9 cellular contexts compared by ENCODE assay signal in genomic region chr14:104604461-104605449, GRCh38. TPM values are rescaled to one million over a fixed set of nuclear protein-coding genes. Genes with fewer than 3 reads are reported as not detected.
A peak's percentile ranks its signal among the peaks of the same experiment; 100 is the strongest.
DNase-seq lines count a peak whose midpoint lies in the region; ATAC-seq, FAIRE-seq and TF ChIP-seq lines count a peak whose summit lies in the region.
"Had no signal": no experiment of that assay in that cellular context is flagged by ENCODE, and none has a peak within 500 bp of the region (broad histone marks: within the 10 kb centered on the region; RNA-seq: fewer than 3 reads in every experiment).

TMEM179 (minus strand) TSS chr14:104604772; CDS start chr14:104604741, 31 bp downstream.

- H3K9me2 ChIP-seq in PC-9 (ENCODE audit: insufficient read depth) = no peaks in the 10 kb centered on the region

- peak within 1 kb of the TSS; percentile 69 for H3K4me2 ChIP-seq in A549
- no peak within 1 kb of the TSS for H3K4me2 ChIP-seq in PC-9

- H3K36me3 ChIP-seq in HUES6 (ENCODE audit: control insufficient read depth, insufficient read depth, low read length) = no peaks in the 10 kb centered on the region
- no peaks in the 10 kb centered on the region for H3K36me3 ChIP-seq in left lung
- H3K36me3 ChIP-seq in PC-9 (ENCODE audit: low read depth) = no peaks in the 10 kb centered on the region

- TF ChIP-seq CTCF in A549 (IDR thresholded peaks at IDR 0.05) (no peak), left lung (IDR thresholded peaks at IDR 0.05) (no peak), PC-9 (conservative IDR thresholded peaks at IDR 0.05) (no peak)

- no peak within 1 kb of the TSS for H2AFZ ChIP-seq in PC-9

- no peak for TF ChIP-seq POLR2A in A549 (IDR thresholded peaks at IDR 0.05; ENCODE audit: low read length)

- H3K79me2 ChIP-seq in PC-9 (ENCODE audit: low read depth) = no peaks in the 10 kb centered on the region

- H3K4me1 ChIP-seq in A549 (no peaks in the 10 kb centered on the region), HUES6 (ENCODE audit: control insufficient read depth, insufficient read depth, low read length) (peaks cover 3% of the 10 kb centered on the region; the same call in 1 of the 2 replicates), left lung (peaks cover 3 to 5% of the 10 kb centered on the region in 2 donors), PC-9 (replicated peaks; ENCODE audit: insufficient read depth) (no peaks in the 10 kb centered on the region)

- BruUV-seq in PC-9 (replicated peaks; lab: Mats Ljungman, UMichigan) = no TSS peak

- H3F3A ChIP-seq in PC-9 (ENCODE audit: insufficient read depth, low read depth) = no peaks in the 10 kb centered on the region

- H3K9me3 ChIP-seq in A549 = no peaks in the 10 kb centered on the region
- H3K9me3 ChIP-seq in HUES6 (ENCODE audit: control insufficient read depth, insufficient read depth, low read depth, low read length) = no peaks in the 10 kb centered on the region
- no peaks in the 10 kb centered on the region for H3K9me3 ChIP-seq in left lung
- no peaks in the 10 kb centered on the region for H3K9me3 ChIP-seq in PC-9 (ENCODE audit: insufficient read depth, low read depth)

- no peak for TF ChIP-seq RAD21 in A549 (conservative IDR thresholded peaks at IDR 0.05 in 1 of 2, IDR thresholded peaks at IDR 0.05 in 1 of 2)

- 0 out of 2 replicates have a peak, but pooled peaks cover 1% of the 10 kb centered on the region for H4K20me1 ChIP-seq in PC-9 (ENCODE audit: insufficient read depth)

- CTCF ChIA-PET in A549 (lab: Yijun Ruan, JAX) (interaction anchor here (1.1 to 1.9 kb wide), 2 partner anchors 40 to 527 kb away, joined by 3 to 7 read pairs; no protein-coding TSS in a partner anchor), PC-9 (lab: Charles Lee) (no interaction called here)

- ATAC-seq in A549 = peak; percentile 23 to 68; a peak in 4 of 6 replicates
- peak; percentile 84 for ATAC-seq in left lung
- ATAC-seq in HG02623 (IDR thresholded peaks at IDR 0.05; ENCODE audit: unreplicated experiment) = no peak

- intact Hi-C loops in left lung (cut with DNase I) (no loop called here), PC-9 (cut with micrococcal nuclease; ENCODE audit: unreplicated experiment) (no loop called here)

- no peak for FAIRE-seq in A549 (lab: Jason Lieb, UNC)

- H3K4me3 ChIP-seq in A549 = peak within 1 kb of the TSS; percentile 34; the same call in 2 of the 3 replicates
- peak within 1 kb of the TSS; percentile 69 for H3K4me3 ChIP-seq in HUES6 (ENCODE audit: low read depth, low read length)
- no peak within 1 kb of the TSS for H3K4me3 ChIP-seq in left lung
- no peak within 1 kb of the TSS for H3K4me3 ChIP-seq in PC-9

- peak within 1 kb of the TSS; percentile 53 for H3K9ac ChIP-seq in HUES6 (ENCODE audit: low read length)

- DNase-seq in A549 (ENCODE audit: low read depth in 1 of 2, low spot score in 1 of 2) (no peak), caudate nucleus (lab: John Stamatoyannopoulos, UW) (peak in 12 of 61 donors; percentile 25 to 57 (median 41)), left lung (peak; percentile 19 to 68), NCI-H2029 (lab: John Stamatoyannopoulos, UW) (no peak), PC-9 (no peak)
- DNase-seq in activated CD8-positive, alpha-beta memory T cell treated with anti-CD3 and anti-CD28 coated beads, Interleukin-2, amount 50 U/mL, for 4 hours = no peak
- DNase-seq: NCI-H2081 treated with DMSO at 0.1 percent for 48 hours had no signal

- WGBS in A549 (ENCODE audit: missing lambda C conversion rate) = 54% methylated on average over 79 of the region's 91 CpGs

- H3K27ac ChIP-seq in A549 = no peak within 1 kb of the TSS
- H3K27ac ChIP-seq in HUES6 (ENCODE audit: low read depth, low read length) = no peak within 1 kb of the TSS
- peak within 1 kb of the TSS; percentile 16 for H3K27ac ChIP-seq in caudate nucleus (ENCODE audit: low read depth, low read length)
- no peak within 1 kb of the TSS for H3K27ac ChIP-seq in left lung
- no peak within 1 kb of the TSS for H3K27ac ChIP-seq in PC-9

- POLR2A ChIA-PET in A549 (lab: Yijun Ruan, JAX) (no interaction called here), PC-9 (lab: Charles Lee; ENCODE audit: unreplicated experiment) (no interaction called here)

- no peak for TF ChIP-seq EP300 in A549 (IDR thresholded peaks at IDR 0.05)

- peaks cover 69% of the 10 kb centered on the region for H3K27me3 ChIP-seq in HUES6 (ENCODE audit: control insufficient read depth, insufficient read depth, low read length)
- H3K27me3 ChIP-seq in left lung = peaks cover 32 to 77% of the 10 kb centered on the region in 2 donors
- peaks cover 85% of the 10 kb centered on the region for H3K27me3 ChIP-seq in PC-9 (ENCODE audit: insufficient read depth, low read depth)

TF ChIP-seq in A549, 52 proteins besides CTCF, POLR2A, EP300 and RAD21:
- TF ChIP-seq MAZ (IDR thresholded peaks at IDR 0.05; ENCODE audit: borderline replicate concordance, low read depth, low read length) (no peak), NPAS2 (CRISPR knock-in tag; IDR thresholded peaks at IDR 0.05; ENCODE audit: borderline replicate concordance) (no peak), REST (IDR thresholded peaks at IDR 0.05) (peak; percentile 83), RFX5 (IDR thresholded peaks at IDR 0.05) (no peak), TFCP2L1 (CRISPR knock-in tag; IDR thresholded peaks at IDR 0.05) (no peak), PBX3 (IDR thresholded peaks at IDR 0.05) (no peak), ZFP36 (IDR thresholded peaks at IDR 0.05; ENCODE audit: borderline replicate concordance, partially characterized antibody) (no peak), JUN (IDR thresholded peaks at IDR 0.05) (no peak), HEYL (CRISPR knock-in tag; IDR thresholded peaks at IDR 0.05) (no peak), EHF (CRISPR knock-in tag; IDR thresholded peaks at IDR 0.05) (no peak), EHMT2 (IDR thresholded peaks at IDR 0.05; ENCODE audit: low read depth) (no peak), E2F6 (IDR thresholded peaks at IDR 0.05; ENCODE audit: borderline replicate concordance, low read depth) (peak; percentile 53; the same call in 1 of the 2 replicates)
TF ChIP-seq in A549: peak in this region for 2.

RNA-seq across cellular contexts. Expression of gene TMEM179, which starts in this region (rescaled TPM):
- polyA plus RNA-seq in A549 (2011; rRNA removed) = 0.20 TPM in 1 of 2 replicates, not detected in the other
- 0.28 and 0.74 TPM in 2 replicates for polyA plus RNA-seq in A549 (2012; cell fraction: cytosol; rRNA removed)
- 0.49 and 1.2 TPM in 2 replicates for polyA plus RNA-seq in A549 (2012; cell fraction: nucleus; rRNA removed)
- polyA plus RNA-seq in A549 (2017; fragmentation: RNase III; extraction: RNeasy Plus Mini Kit Qiagen cat#74134 plus additional on column Dnase treatment) = 0.50 to 0.79 TPM (median 0.63 TPM) in 3 replicates
- polyA minus RNA-seq in A549 (2011; rRNA and poly(A)+ RNA removed) = 0.54 TPM in 1 of 2 replicates, not detected in the other
- total RNA-seq in left lung = under 1 TPM in 1 of 2 donors, not detected in 1; 0.73 TPM
- not detected in 2 replicates for total RNA-seq in PC-9 (2021)

Comparison
In these comparisons a context has a peak if more than half of its experiments do, and no peak if none do; other contexts are left out.
1. Peak in DNase-seq and ATAC-seq in left lung; RNA of the gene not detected or under 1 TPM.
2. H3K4me3 ChIP-seq: peak in A549 (single experiment) and HUES6 (single experiment); none in left lung (0 of 2) and PC-9 (single experiment).